ENCODE assay signal across 7 cellular contexts in genomic region chr13:46052314-46053161, GRCh38.
DNase-seq lines count a peak whose midpoint lies in the region; ATAC-seq lines count a peak whose summit lies in the region.

A gene with protein sequence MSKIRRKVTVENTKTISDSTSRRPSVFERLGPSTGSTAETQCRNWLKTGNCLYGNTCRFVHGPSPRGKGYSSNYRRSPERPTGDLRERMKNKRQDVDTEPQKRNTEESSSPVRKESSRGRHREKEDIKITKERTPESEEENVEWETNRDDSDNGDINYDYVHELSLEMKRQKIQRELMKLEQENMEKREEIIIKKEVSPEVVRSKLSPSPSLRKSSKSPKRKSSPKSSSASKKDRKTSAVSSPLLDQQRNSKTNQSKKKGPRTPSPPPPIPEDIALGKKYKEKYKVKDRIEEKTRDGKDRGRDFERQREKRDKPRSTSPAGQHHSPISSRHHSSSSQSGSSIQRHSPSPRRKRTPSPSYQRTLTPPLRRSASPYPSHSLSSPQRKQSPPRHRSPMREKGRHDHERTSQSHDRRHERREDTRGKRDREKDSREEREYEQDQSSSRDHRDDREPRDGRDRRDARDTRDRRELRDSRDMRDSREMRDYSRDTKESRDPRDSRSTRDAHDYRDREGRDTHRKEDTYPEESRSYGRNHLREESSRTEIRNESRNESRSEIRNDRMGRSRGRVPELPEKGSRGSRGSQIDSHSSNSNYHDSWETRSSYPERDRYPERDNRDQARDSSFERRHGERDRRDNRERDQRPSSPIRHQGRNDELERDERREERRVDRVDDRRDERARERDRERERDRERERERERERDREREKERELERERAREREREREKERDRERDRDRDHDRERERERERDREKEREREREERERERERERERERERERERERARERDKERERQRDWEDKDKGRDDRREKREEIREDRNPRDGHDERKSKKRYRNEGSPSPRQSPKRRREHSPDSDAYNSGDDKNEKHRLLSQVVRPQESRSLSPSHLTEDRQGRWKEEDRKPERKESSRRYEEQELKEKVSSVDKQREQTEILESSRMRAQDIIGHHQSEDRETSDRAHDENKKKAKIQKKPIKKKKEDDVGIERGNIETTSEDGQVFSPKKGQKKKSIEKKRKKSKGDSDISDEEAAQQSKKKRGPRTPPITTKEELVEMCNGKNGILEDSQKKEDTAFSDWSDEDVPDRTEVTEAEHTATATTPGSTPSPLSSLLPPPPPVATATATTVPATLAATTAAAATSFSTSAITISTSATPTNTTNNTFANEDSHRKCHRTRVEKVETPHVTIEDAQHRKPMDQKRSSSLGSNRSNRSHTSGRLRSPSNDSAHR (N-terminal part only) (minus strand): TSS chr13:46052746. CDS start chr13:46045507, 7,239 bp downstream.

- DNase-seq in NCI-H2081 (lab: John Stamatoyannopoulos, UW): peak; percentile 90 to 95
- DNase-seq in T1000 (lab: John Stamatoyannopoulos, UW): peak; percentile 43
- DNase-seq in astrocyte of the hippocampus (ENCODE audit: low read depth, low spot score): peak; percentile 97
- DNase-seq in hippocampal formation (lab: John Stamatoyannopoulos, UW): peak; percentile 90 to 95
- peak; percentile 94 for DNase-seq in retina

- ATAC-seq in GM18508 (IDR thresholded peaks at IDR 0.05; ENCODE audit: insufficient read depth, unreplicated experiment): peak; percentile 96
- peak; percentile 99 for ATAC-seq in HG03025 (IDR thresholded peaks at IDR 0.05; ENCODE audit: low FRiP score, unreplicated experiment)

Comparison
In these comparisons a context has a peak if more than half of its experiments do, and no peak if none do; other contexts are left out.
1. Peak in every context shown above with its lines: DNase-seq and ATAC-seq.
2. DNase-seq: peak in every context shown above with its lines; median percentile 97 in astrocyte of the hippocampus; 94 in retina; 92 in NCI-H2081; 92 in hippocampal formation; 43 in T1000.